In genomic region chr9:89601856-89602562, GRCh38 we compare ENCODE assay signal across 15 cellular contexts. TPM values are rescaled to one million over a fixed set of nuclear protein-coding genes. Genes with fewer than 3 reads are reported as not detected.
"Had no signal": no experiment of that assay in that cellular context is flagged by ENCODE, and none has a peak within 500 bp of the region (broad histone marks: within the 10 kb centered on the region; RNA-seq: fewer than 3 reads in every experiment).

No MANE protein-coding gene starts in this region.

- H3K9me3 ChIP-seq: ascending aorta, esophagus squamous epithelium, heart left ventricle, psoas muscle, right lobe of liver, SK-N-SH had no signal

- H3K9me3 Mint-ChIP-seq: activated B cell treated with CpG ODN at 0.5 μM for 24 hours; activated naive CD4-positive, alpha-beta T cell treated with anti-CD3 and anti-CD28 coated beads, Interleukin-2, amount 50 U/mL, for 72 hours; activated T-helper 17 cell treated with anti-CD3 and anti-CD28 coated beads, Interleukin-2, amount 50 U/mL, for 72 hours had no signal

- ATAC-seq: activated naive CD4-positive, alpha-beta T cell treated with anti-CD3 and anti-CD28 coated beads, Interleukin-2, amount 50 U/mL, for 72 hours; activated T-helper 17 cell treated with anti-CD3 and anti-CD28 coated beads, Interleukin-2, amount 50 U/mL, for 72 hours had no signal

- H3K4me3 ChIP-seq: ascending aorta, esophagus squamous epithelium, heart left ventricle, psoas muscle, right lobe of liver had no signal

- H3K4me2 ChIP-seq: SK-N-SH had no signal

- H3K27me3 ChIP-seq: ascending aorta, right lobe of liver had no signal

- H3K4me3 Mint-ChIP-seq: activated B cell treated with CpG ODN at 0.5 μM for 24 hours had no signal

- H3K36me3 Mint-ChIP-seq: activated naive CD4-positive, alpha-beta T cell treated with anti-CD3 and anti-CD28 coated beads, Interleukin-2, amount 50 U/mL, for 72 hours had no signal

- H3K27ac Mint-ChIP-seq: activated B cell treated with CpG ODN at 0.5 μM for 24 hours; activated T-helper 17 cell treated with anti-CD3 and anti-CD28 coated beads, Interleukin-2, amount 50 U/mL, for 72 hours had no signal

- H3K36me3 ChIP-seq: ascending aorta, esophagus squamous epithelium had no signal

- H3K4me1 ChIP-seq: foreskin keratinocyte had no signal

- H3K9ac ChIP-seq: SK-N-SH had no signal

- H3K27ac ChIP-seq: ascending aorta, esophagus squamous epithelium, foreskin keratinocyte, heart left ventricle, psoas muscle had no signal

- H3K27me3 Mint-ChIP-seq: activated T-helper 17 cell treated with anti-CD3 and anti-CD28 coated beads, Interleukin-2, amount 50 U/mL, for 72 hours had no signal

- DNase-seq: activated B cell treated with CpG ODN at 0.5 μM for 24 hours; activated CD4-positive, alpha-beta T cell treated with anti-CD3 and anti-CD28 coated beads, Interleukin-2, amount 50 U/mL, for 1 hour; esophagus squamous epithelium; foreskin keratinocyte; heart left ventricle; psoas muscle; Right ventricle myocardium superior; stimulated activated CD4-positive, alpha-beta T cell treated with anti-CD3 and anti-CD28 coated beads, Interleukin-2, amount 100 ng/mL, for 24 hours; stimulated activated naive CD4-positive, alpha-beta T cell treated with Interleukin-2 at 50 U/mL for 16 hours; T-helper 1 cell had no signal

RNA-seq across cellular contexts. Expression of gene GADD45G, which starts 2.8 kb away (rescaled TPM):
- total RNA-seq: foreskin keratinocyte had no signal
